ENCODE assay signal across 11 cellular contexts in the genomic region with DNA sequence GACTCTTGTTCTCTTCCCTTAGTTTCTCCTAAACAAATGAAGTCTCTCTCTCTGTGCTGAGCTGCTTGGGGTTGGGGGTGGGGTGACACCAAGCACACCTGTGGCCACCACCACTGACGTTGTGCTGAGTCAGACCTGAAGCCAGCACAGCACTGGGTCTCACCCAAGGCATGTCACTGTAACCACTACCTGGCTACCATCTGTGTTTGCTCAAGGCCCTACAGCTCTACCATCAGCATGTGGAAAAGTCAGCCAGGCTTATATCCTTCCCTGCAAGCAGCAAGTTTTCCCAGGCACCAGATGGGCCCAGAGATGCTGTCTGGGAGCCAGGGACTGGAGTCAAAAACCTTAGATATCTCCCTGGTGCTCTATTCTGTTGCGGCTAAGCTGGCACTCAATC. TPM values are rescaled to one million over a fixed set of nuclear protein-coding genes. Genes with fewer than 3 reads are reported as not detected.
DNase-seq lines count a peak whose midpoint lies in the region; ATAC-seq and TF ChIP-seq lines count a peak whose summit lies in the region.
"Had no signal": no experiment of that assay in that cellular context is flagged by ENCODE, and none has a peak within 500 bp of the region (broad histone marks: within the 10 kb centered on the region; RNA-seq: fewer than 3 reads in every experiment).

No MANE protein-coding gene starts in this region.

- H3K4me1 ChIP-seq in lower lobe of right lung, result peaks cover 6% of the 10 kb centered on the region
- H3K4me1 ChIP-seq: parathyroid adenoma had no signal

- H3K27ac ChIP-seq in lower lobe of right lung, result no peak overlapping the region
- H3K27ac ChIP-seq: parathyroid adenoma had no signal

- no peaks in the 10 kb centered on the region for H3K9me3 ChIP-seq in lower lobe of right lung

- H3K4me3 ChIP-seq in lower lobe of right lung, result no peak overlapping the region

- no peaks in the 10 kb centered on the region for H3K27me3 ChIP-seq in lower lobe of right lung (ENCODE audit: low read depth)

- no peak for TF ChIP-seq CTCF in lower lobe of right lung (IDR thresholded peaks at IDR 0.05)

- DNase-seq in NCI-H2171 treated with DMSO at 0.1 percent for 48 hours (lab: John Stamatoyannopoulos, UW), result peak; percentile 3
- DNase-seq in NCI-H2171 (lab: John Stamatoyannopoulos, UW), result no peak
- no peak for DNase-seq in left lobe of liver (ENCODE audit: low spot score)
- DNase-seq in RKO (ENCODE audit: low spot score), result no peak
- no peak for DNase-seq in H4 (ENCODE audit: low spot score)
- no peak for DNase-seq in lower lobe of right lung

- H3K36me3 ChIP-seq in lower lobe of right lung, result no peaks in the 10 kb centered on the region

- ATAC-seq in GM21717 (IDR thresholded peaks at IDR 0.05; ENCODE audit: unreplicated experiment) (peak; percentile 77), HG03558 (IDR thresholded peaks at IDR 0.05; ENCODE audit: extremely low read depth, unreplicated experiment) (peak; percentile 63), left lobe of liver (peak; percentile 45), lower lobe of right lung (no peak)

- intact Hi-C loops in lower lobe of right lung (cut with DNase I), result no loop called here

RNA-seq across cellular contexts. Expression of a gene that starts 6.9 kb away (rescaled TPM):
- total RNA-seq in left lobe of liver (0.15 TPM), lower lobe of right lung (3.3 TPM)
- total RNA-seq in H4 (2014; rRNA removed; shearing (Covaris generic)), result 0.41 and 1.1 TPM in 2 replicates
- total RNA-seq: frontal cortex had no signal

RNA-seq across cellular contexts. Expression of a gene that starts 9.1 kb away (rescaled TPM):
- total RNA-seq in left lobe of liver (0.10 TPM), lower lobe of right lung (1.3 TPM)
- total RNA-seq in H4 (2014; rRNA removed; shearing (Covaris generic)), result not detected in 2 replicates
- total RNA-seq: frontal cortex, RPMI7951 had no signal

RNA-seq across cellular contexts. Expression of a gene that starts 19.5 kb away (rescaled TPM):
- total RNA-seq in left lobe of liver (not detected), lower lobe of right lung (0.62 TPM)
- total RNA-seq in H4 (2014; rRNA removed; shearing (Covaris generic)), result not detected in 2 replicates
- total RNA-seq: frontal cortex had no signal

RNA-seq across cellular contexts. Expression of a gene that starts 25.6 kb away (rescaled TPM):
- total RNA-seq in left lobe of liver (10.8 TPM), lower lobe of right lung (32.2 TPM)
- total RNA-seq in H4 (2014; rRNA removed; shearing (Covaris generic)), result 22.6 and 32.2 TPM in 2 replicates

RNA-seq across cellular contexts. Expression of a gene that starts 58.1 kb away (rescaled TPM):
- total RNA-seq in left lobe of liver (not detected), lower lobe of right lung (not detected)
- 0.14 and 0.25 TPM in 2 replicates for total RNA-seq in H4 (2014; rRNA removed; shearing (Covaris generic))

Comparison
In these comparisons a context has a peak if more than half of its experiments do, and no peak if none do; other contexts are left out.
1. ATAC-seq: peak in GM21717 (single experiment), HG03558 (single experiment) and left lobe of liver (single experiment); none in lower lobe of right lung (0 of 2).